Comparison of ENCODE assay signal across 7 cellular contexts in the genomic region with DNA sequence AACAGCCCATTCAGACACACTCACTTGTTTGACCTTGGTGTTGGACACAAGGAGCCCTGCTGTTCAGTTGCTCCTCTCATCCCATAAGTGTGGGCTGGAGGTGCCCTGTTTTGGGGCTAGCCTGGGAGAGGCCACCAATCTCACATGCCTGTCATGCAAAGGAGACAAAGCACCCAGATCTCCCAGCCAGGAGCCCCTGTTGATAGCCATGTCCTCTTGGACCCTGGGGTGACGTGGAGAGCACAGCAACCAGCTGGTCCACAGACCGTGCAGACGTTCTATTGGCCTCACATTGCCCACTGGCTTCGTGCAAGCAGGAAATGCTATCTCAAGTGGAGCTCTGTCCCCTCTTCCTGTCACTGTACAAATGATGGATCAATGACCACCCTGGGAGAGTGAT.
"Had no signal": no experiment of that assay in that cellular context is flagged by ENCODE, and none has a peak within 500 bp of the region (broad histone marks: within the 10 kb centered on the region; RNA-seq: fewer than 3 reads in every experiment).

No MANE protein-coding gene starts in this region.

- ATAC-seq: GM23338, HepG2, K562 had no signal

- H3K27ac ChIP-seq: HL-60 had no signal

- H3K27ac Mint-ChIP-seq: GM23338, H9 had no signal

- H3K4me3 Mint-ChIP-seq: GM23338, H9 had no signal

- H3K9me3 Mint-ChIP-seq: GM23338, H9 had no signal

- DNase-seq: H9, HCEC 1CT, KG1 had no signal

- H3K4me3 ChIP-seq: GM23338, K562 had no signal
